In the genomic region with DNA sequence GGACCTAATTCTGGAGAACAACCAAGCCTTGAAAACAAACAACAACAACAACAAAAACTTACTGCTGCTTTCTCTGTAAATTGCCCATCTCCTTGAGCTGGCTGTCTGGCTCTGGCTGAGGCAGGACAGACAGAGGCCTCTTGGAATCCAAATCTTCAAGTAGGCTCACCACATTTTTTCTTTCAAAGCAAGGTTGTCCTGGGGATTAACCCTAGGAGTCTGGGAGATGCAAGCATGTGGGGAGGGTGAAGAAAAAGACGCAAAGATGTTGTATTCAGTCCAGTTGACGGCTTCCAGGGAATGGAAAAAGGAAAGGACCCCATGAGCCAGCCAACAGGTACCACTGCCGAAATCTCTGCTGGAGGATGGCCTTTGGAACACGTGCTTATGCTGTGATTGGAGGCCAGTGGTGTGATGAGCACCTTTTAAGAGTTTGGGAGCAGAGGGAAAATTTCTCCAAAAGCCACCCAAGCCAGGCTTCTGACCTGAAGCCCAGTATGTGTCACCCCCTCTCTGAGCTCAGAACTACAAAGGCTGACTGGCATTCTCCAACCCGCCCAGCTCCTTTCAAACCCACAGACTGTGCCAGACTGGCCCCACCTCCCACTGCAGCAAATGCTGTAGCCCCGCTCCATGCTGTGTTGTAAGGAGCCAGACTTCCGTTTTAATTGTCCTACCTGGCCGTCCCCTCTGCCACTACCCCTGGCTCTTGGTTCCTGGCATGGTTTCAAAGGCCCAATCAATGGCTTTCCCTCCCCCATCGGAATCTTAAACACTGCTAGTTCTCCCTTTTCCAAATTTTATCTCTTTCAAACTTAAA, we compare ENCODE assay signal across 12 cellular contexts. TPM values are rescaled to one million over a fixed set of nuclear protein-coding genes. Genes with fewer than 3 reads are reported as not detected.
A peak's percentile ranks its signal among the peaks of the same experiment; 100 is the strongest.
DNase-seq lines count a peak whose midpoint lies in the region; ATAC-seq lines count a peak whose summit lies in the region.
"Had no signal": no experiment of that assay in that cellular context is flagged by ENCODE, and none has a peak within 500 bp of the region (broad histone marks: within the 10 kb centered on the region; RNA-seq: fewer than 3 reads in every experiment).

No MANE protein-coding gene starts in this region.

- ATAC-seq in HG03457 (IDR thresholded peaks at IDR 0.05; ENCODE audit: unreplicated experiment) = no peak
- no peak for ATAC-seq in HG03521 (IDR thresholded peaks at IDR 0.05; ENCODE audit: unreplicated experiment)
- ATAC-seq: stimulated activated naive B cell treated with anti-CD40 and anti-IgM and Interleukin-4, amounts not matched to agents 10 μg/mL and 1 μg/mL and 100 μg/mL, for 72 hours had no signal

- DNase-seq in Daoy (ENCODE audit: low read depth) (peak; percentile 59), M059J (ENCODE audit: low read depth) (peak; percentile 78), astrocyte of the hippocampus (ENCODE audit: low read depth, low spot score) (peak; percentile 85), myocyte (ENCODE audit: low read depth) (peak; percentile 60), HUDEP-2 (lab: John Stamatoyannopoulos, UW; ENCODE audit: unreplicated experiment in 76 of 76) (no peak), OCI-M1 (lab: John Stamatoyannopoulos, UW) (no peak)
- DNase-seq: activated naive CD4-positive, alpha-beta T cell; NCI-H526 treated with DMSO at 0.1 percent for 48 hours; stimulated activated CD4-positive, alpha-beta T cell treated with anti-CD3 and anti-CD28 coated beads, Interleukin-4, amount 100 ng/mL, for 24 hours; stimulated activated naive B cell treated with anti-CD40 and anti-IgM and Interleukin-4, amounts not matched to agents 10 μg/mL and 1 μg/mL and 100 μg/mL, for 72 hours had no signal

RNA-seq across cellular contexts. Expression of gene BLID, which starts 10.8 kb away (rescaled TPM):
- total RNA-seq in Daoy (2014; rRNA removed; shearing (Covaris generic)) = 0.34 TPM in 1 of 2 replicates, not detected in the other
- total RNA-seq in M059J (2014; rRNA removed; shearing (Covaris generic)) = 0.39 and 0.74 TPM in 2 replicates
- total RNA-seq in myocyte = 0.88 and 3.0 TPM in 2 replicates
- 0.45 TPM for polyA plus RNA-seq in myocyte (2012)

Comparison
In these comparisons a context has a peak if more than half of its experiments do, and no peak if none do; other contexts are left out.
1. DNase-seq: peak in Daoy (single experiment), M059J (single experiment), astrocyte of the hippocampus (single experiment) and myocyte (single experiment); none in HUDEP-2 (0 of 76) and OCI-M1 (single experiment).